10 cellular contexts compared by ENCODE assay signal in the genomic region with DNA sequence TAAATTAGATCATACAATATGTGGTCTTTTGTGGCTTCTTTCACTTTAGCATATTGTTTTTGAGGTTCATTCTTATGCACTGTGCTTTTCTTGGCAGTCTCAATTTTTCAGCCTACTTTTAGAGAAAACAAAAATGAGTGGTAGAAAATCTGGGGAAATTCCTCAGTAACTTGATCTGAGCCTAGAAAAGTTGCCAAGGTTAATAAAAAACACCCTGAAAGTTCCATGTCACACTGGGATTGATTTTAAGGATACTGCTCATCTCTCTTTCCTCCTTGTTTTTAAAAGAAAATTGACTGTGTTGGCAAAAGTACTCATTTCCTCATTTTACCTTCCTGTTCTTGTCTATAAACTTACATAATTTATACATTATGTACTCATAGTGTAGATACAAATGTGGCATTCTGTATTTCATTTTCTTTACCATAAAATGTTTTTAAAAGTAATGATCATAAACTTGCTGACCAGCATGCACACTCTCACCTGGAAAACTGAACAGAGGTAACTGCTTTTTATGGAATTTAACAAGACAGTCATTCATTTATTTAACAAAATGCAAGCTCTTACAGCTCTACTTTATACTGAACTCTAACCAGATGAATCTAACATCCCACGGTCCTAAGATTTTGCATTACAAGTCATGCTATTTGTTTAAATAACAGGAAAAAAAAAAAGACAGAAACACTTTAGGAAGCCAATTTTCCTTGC. TPM values are rescaled to one million over a fixed set of nuclear protein-coding genes. Genes with fewer than 3 reads are reported as not detected.
DNase-seq lines count a peak whose midpoint lies in the region; ATAC-seq and TF ChIP-seq lines count a peak whose summit lies in the region.
"Had no signal": no experiment of that assay in that cellular context is flagged by ENCODE, and none has a peak within 500 bp of the region (broad histone marks: within the 10 kb centered on the region; RNA-seq: fewer than 3 reads in every experiment).

No MANE protein-coding gene starts in this region.

- H3F3A ChIP-seq in PC-3 (ENCODE audit: low read length, unreplicated experiment) = no peaks in the 10 kb centered on the region

- peak overlapping the region; percentile 37 for H3K4me3 Mint-ChIP-seq in activated T-cell treated with anti-CD3 and anti-CD28 coated beads, Interleukin-2, amount 50 U/mL, for 4 hours
- H3K4me3 Mint-ChIP-seq in type B pancreatic cell = no peak overlapping the region
- H3K4me3 Mint-ChIP-seq: nephron progenitor cell had no signal

- CTCF ChIA-PET in PC-3 (lab: Charles Lee) = interaction anchor here (0.5 kb wide), 1 partner anchor 89 kb away, joined by 3 read pairs; no protein-coding TSS in a partner anchor

- WGBS in thyroid gland, 2 donors = 50 to 52% methylated on average over 1 of the region's 1 CpG
- 50 to 63% (median 61%) methylated on average over 1 of the region's 1 CpG for WGBS in psoas muscle, 3 donors

- POLR2A ChIA-PET in PC-3 (lab: Charles Lee; ENCODE audit: unreplicated experiment) = no interaction called here

- no peak for TF ChIP-seq POLR2A in thyroid gland (IDR thresholded peaks at IDR 0.05)

- intact Hi-C loops in PC-3 (cut with micrococcal nuclease) = no loop called here
- intact Hi-C loops in thyroid gland (cut with DNase I) = no loop called here
- intact Hi-C loops in psoas muscle (cut with DNase I) = no loop called here

- no peak overlapping the region; the same call in 1 of the 2 replicates for H2AFZ ChIP-seq in PC-3 (ENCODE audit: low read length)

- H3K27ac ChIP-seq in PC-3 (ENCODE audit: low read length) (no peak overlapping the region), thyroid gland (peak overlapping the region; percentile 11 to 70 (median 46)), psoas muscle (no peak overlapping the region)

- H3K9me3 ChIP-seq in PC-3 (ENCODE audit: low read length) (no peaks in the 10 kb centered on the region), thyroid gland (no peaks in the 10 kb centered on the region), psoas muscle (no peaks in the 10 kb centered on the region)

- H3K4me1 Mint-ChIP-seq in activated T-cell treated with anti-CD3 and anti-CD28 coated beads, Interleukin-2, amount 50 U/mL, for 4 hours (ENCODE audit: low read depth) = peaks cover 49% of the 10 kb centered on the region
- peaks cover 35% of the 10 kb centered on the region for H3K4me1 Mint-ChIP-seq in type B pancreatic cell (ENCODE audit: unreplicated experiment)

- 0 out of 2 replicates have a peak overlapping the region, but pooled peaks have one; percentile 2 for H3K4me2 ChIP-seq in PC-3 (ENCODE audit: low read length)

- H3K9me2 ChIP-seq in PC-3 (replicated peaks; ENCODE audit: low read length) = no peaks in the 10 kb centered on the region

- H3K79me2 ChIP-seq in PC-3 (ENCODE audit: low read length) = no peaks in the 10 kb centered on the region

- H3K9ac ChIP-seq in PC-3 (ENCODE audit: low read length) = no peak overlapping the region

- no peaks in the 10 kb centered on the region for H3K27me3 Mint-ChIP-seq in activated T-cell treated with anti-CD3 and anti-CD28 coated beads, Interleukin-2, amount 50 U/mL, for 4 hours (ENCODE audit: low read depth)
- H3K27me3 Mint-ChIP-seq in type B pancreatic cell = no peaks in the 10 kb centered on the region

- H3K27me3 ChIP-seq in PC-3 (ENCODE audit: low read length) (no peaks in the 10 kb centered on the region), thyroid gland (no peaks in the 10 kb centered on the region), psoas muscle (ENCODE audit: insufficient read depth in 3 of 3, low read length in 2 of 3) (peaks cover 0 to 2% (median 0%) of the 10 kb centered on the region in 3 donors)

- H3K4me1 ChIP-seq in PC-3 (ENCODE audit: insufficient read depth, low read length) = peaks cover 13% of the 10 kb centered on the region
- H3K4me1 ChIP-seq in thyroid gland = peaks cover 11 to 26% of the 10 kb centered on the region in 2 donors
- H3K4me1 ChIP-seq in psoas muscle = no peaks in the 10 kb centered on the region

- BruUV-seq in PC-3 (replicated peaks; lab: Mats Ljungman, UMichigan) = no TSS peak

- H3K36me3 Mint-ChIP-seq in activated T-cell treated with anti-CD3 and anti-CD28 coated beads, Interleukin-2, amount 50 U/mL, for 4 hours (ENCODE audit: insufficient read depth) = no peaks in the 10 kb centered on the region
- no peaks in the 10 kb centered on the region for H3K36me3 Mint-ChIP-seq in type B pancreatic cell

- H3K27ac Mint-ChIP-seq in type B pancreatic cell = no peak overlapping the region
- H3K27ac Mint-ChIP-seq: nephron progenitor cell had no signal

- H3K4me3 ChIP-seq in PC-3 (ENCODE audit: low read length) (no peak overlapping the region), fibroblast of mammary gland (ENCODE audit: control insufficient read depth, low read depth, low read length) (no peak overlapping the region), thyroid gland (replicated peaks in 1 of 3) (no peak overlapping the region), psoas muscle (no peak overlapping the region)

- TF ChIP-seq CTCF in PC-3 (conservative IDR thresholded peaks at IDR 0.05; ENCODE audit: low read depth, low read length) = no peak
- TF ChIP-seq CTCF in fibroblast of mammary gland (conservative IDR thresholded peaks at IDR 0.05; ENCODE audit: control insufficient read depth, insufficient read depth, low read depth, low read length) = no peak
- TF ChIP-seq CTCF in thyroid gland (IDR thresholded peaks at IDR 0.05) = no peak
- no peak for TF ChIP-seq CTCF in type B pancreatic cell (conservative IDR thresholded peaks at IDR 0.05)
- TF ChIP-seq CTCF in psoas muscle (IDR thresholded peaks at IDR 0.05) = no peak

- H3K36me3 ChIP-seq in PC-3 (ENCODE audit: low read depth, low read length) = no peaks in the 10 kb centered on the region
- no peaks in the 10 kb centered on the region for H3K36me3 ChIP-seq in thyroid gland
- H3K36me3 ChIP-seq in psoas muscle (ENCODE audit: insufficient read depth in 1 of 2, low read depth in 1 of 2) = no peaks in the 10 kb centered on the region

- no peaks in the 10 kb centered on the region for H4K20me1 ChIP-seq in PC-3 (ENCODE audit: low read length)

- H3K9me3 Mint-ChIP-seq in activated T-cell treated with anti-CD3 and anti-CD28 coated beads, Interleukin-2, amount 50 U/mL, for 4 hours = no peaks in the 10 kb centered on the region
- peaks cover 6% of the 10 kb centered on the region for H3K9me3 Mint-ChIP-seq in type B pancreatic cell

- DNase-seq in activated T-cell treated with anti-CD3 and anti-CD28 coated beads, Interleukin-2, amount 50 U/mL, for 4 hours = no peak
- no peak for DNase-seq in activated T-cell treated with anti-CD3 and anti-CD28 coated beads for 4 hours
- DNase-seq in PC-3 = no peak
- peak; percentile 83 for DNase-seq in fibroblast of mammary gland (ENCODE audit: low read depth)
- no peak for DNase-seq in thyroid gland
- DNase-seq in type B pancreatic cell (ENCODE audit: extremely low spot score, unreplicated experiment) = no peak
- DNase-seq in cortex of kidney (lab: John Stamatoyannopoulos, UW) = no peak
- no peak for DNase-seq in psoas muscle
- DNase-seq: NK-92 treated with Interleukin-12 subunit alpha and Interleukin-12 subunit beta, amount 100 ng/mL, for 24 hours had no signal

- peak; percentile 32 for ATAC-seq in activated T-cell treated with anti-CD3 and anti-CD28 coated beads, Interleukin-2, amount 50 U/mL, for 4 hours
- ATAC-seq in PC-3 (peak; percentile 35), psoas muscle (no peak)

RNA-seq across cellular contexts. Expression of gene SH3BP5, which starts 28.6 kb away (rescaled TPM):
- 10 to 100 TPM; 11.1 to 26.1 (median 12.9) TPM for total RNA-seq in activated T-cell treated with anti-CD3 and anti-CD28 coated beads, Interleukin-2, amount 50 U/mL, for 4 hours
- total RNA-seq in PC-3 (2014; rRNA removed) (21.2 and 23.0 TPM in 2 replicates), thyroid gland (10 to 100 TPM; 60.2 to 90.4 (median 82.0) TPM), type B pancreatic cell (ENCODE audit: low replicate concordance) (31.2 and 33.4 TPM in 2 replicates), psoas muscle (10 to 100 TPM; 14.4 to 57.1 (median 23.6) TPM)
- polyA plus RNA-seq in psoas muscle = 10 to 100 TPM; 42.8 to 63.0 (median 59.2) TPM

Comparison
In these comparisons a context has a peak if more than half of its experiments do, and no peak if none do; other contexts are left out.
1. ATAC-seq: peak in activated T-cell treated with anti-CD3 and anti-CD28 coated beads, Interleukin-2, amount 50 U/mL, for 4 hours (2 of 2) and PC-3 (single experiment); none in psoas muscle (0 of 4).
2. H3K27ac ChIP-seq: peak in thyroid gland (3 of 3); none in PC-3 (single experiment) and psoas muscle (single experiment).